In genomic region chr1:168098534-168099313, GRCh38 we compare ENCODE assay signal across 16 cellular contexts.
"Had no signal": no experiment of that assay in that cellular context is flagged by ENCODE, and none has a peak within 500 bp of the region (broad histone marks: within the 10 kb centered on the region; RNA-seq: fewer than 3 reads in every experiment).

No MANE protein-coding gene starts in this region.

- H3K27ac ChIP-seq: adrenal gland, colonic mucosa, foreskin keratinocyte, pancreas, SK-N-MC had no signal

- H3K36me3 Mint-ChIP-seq: activated naive CD4-positive, alpha-beta T cell treated with anti-CD3 and anti-CD28 coated beads, Interleukin-2, amount 10 ng/mL, durations not matched to agents 7 days and 5 days had no signal

- H3K36me3 ChIP-seq: adrenal gland, colonic mucosa, pancreas had no signal

- ATAC-seq: foreskin keratinocyte, pancreas had no signal

- H3K4me3 ChIP-seq: adrenal gland, colonic mucosa, pancreas, SK-N-MC, testis had no signal

- DNase-seq: activated CD4-positive, alpha-beta memory T cell treated with anti-CD3 and anti-CD28 coated beads, Interleukin-2, amount 10 ng/mL, durations not matched to agents 7 days and 5 days; activated CD4-positive, alpha-beta T cell treated with anti-CD3 and anti-CD28 coated beads for 4 hours; activated naive CD4-positive, alpha-beta T cell treated with anti-CD3 and anti-CD28 coated beads, Interleukin-2, amount 10 ng/mL, durations not matched to agents 7 days and 5 days; activated T-cell treated with anti-CD3 and anti-CD28 coated beads, Interleukin-2, amount 50 U/mL, for 24 hours; colonic mucosa; foreskin keratinocyte; mesendoderm; pancreas; small intestine; stimulated activated CD4-positive, alpha-beta T cell treated with anti-CD3 and anti-CD28 coated beads, Interleukin-4, amount 100 ng/mL, for 24 hours had no signal

- H3K4me3 Mint-ChIP-seq: activated CD4-positive, alpha-beta memory T cell treated with anti-CD3 and anti-CD28 coated beads, Interleukin-2, amount 10 ng/mL, durations not matched to agents 7 days and 5 days; activated naive CD4-positive, alpha-beta T cell treated with anti-CD3 and anti-CD28 coated beads, Interleukin-2, amount 10 ng/mL, durations not matched to agents 7 days and 5 days; activated T-cell treated with anti-CD3 and anti-CD28 coated beads, Interleukin-2, amount 50 U/mL, for 24 hours; neural crest cell; stimulated activated naive CD8-positive, alpha-beta T cell treated with anti-CD3 and anti-CD28 coated beads, Interleukin-15, Interleukin-2, amounts not matched to agents 100 ng/mL and 50 ng/mL, for 24 hours had no signal

- H3K9me3 Mint-ChIP-seq: activated CD4-positive, alpha-beta memory T cell treated with anti-CD3 and anti-CD28 coated beads, Interleukin-2, amount 10 ng/mL, durations not matched to agents 7 days and 5 days; activated naive CD4-positive, alpha-beta T cell treated with anti-CD3 and anti-CD28 coated beads, Interleukin-2, amount 10 ng/mL, durations not matched to agents 7 days and 5 days; activated T-cell treated with anti-CD3 and anti-CD28 coated beads, Interleukin-2, amount 50 U/mL, for 24 hours; neural crest cell; stimulated activated naive CD8-positive, alpha-beta T cell treated with anti-CD3 and anti-CD28 coated beads, Interleukin-15, Interleukin-2, amounts not matched to agents 100 ng/mL and 50 ng/mL, for 24 hours had no signal

- H3K4me1 Mint-ChIP-seq: activated CD4-positive, alpha-beta memory T cell treated with anti-CD3 and anti-CD28 coated beads, Interleukin-2, amount 10 ng/mL, durations not matched to agents 7 days and 5 days; activated naive CD4-positive, alpha-beta T cell treated with anti-CD3 and anti-CD28 coated beads, Interleukin-2, amount 10 ng/mL, durations not matched to agents 7 days and 5 days; neural crest cell had no signal

- H3K4me1 ChIP-seq: adrenal gland, colonic mucosa, foreskin keratinocyte, pancreas had no signal

- H3K27ac Mint-ChIP-seq: activated CD4-positive, alpha-beta memory T cell treated with anti-CD3 and anti-CD28 coated beads, Interleukin-2, amount 10 ng/mL, durations not matched to agents 7 days and 5 days; activated naive CD4-positive, alpha-beta T cell treated with anti-CD3 and anti-CD28 coated beads, Interleukin-2, amount 10 ng/mL, durations not matched to agents 7 days and 5 days; activated T-cell treated with anti-CD3 and anti-CD28 coated beads, Interleukin-2, amount 50 U/mL, for 24 hours; stimulated activated naive CD8-positive, alpha-beta T cell treated with anti-CD3 and anti-CD28 coated beads, Interleukin-15, Interleukin-2, amounts not matched to agents 100 ng/mL and 50 ng/mL, for 24 hours had no signal

- FAIRE-seq: pancreas, small intestine, urothelium cell line had no signal

- H3K27me3 ChIP-seq: adrenal gland, colonic mucosa, foreskin keratinocyte, pancreas, testis had no signal

- H3K9me3 ChIP-seq: adrenal gland, colonic mucosa, pancreas, testis had no signal
